In the genomic region with DNA sequence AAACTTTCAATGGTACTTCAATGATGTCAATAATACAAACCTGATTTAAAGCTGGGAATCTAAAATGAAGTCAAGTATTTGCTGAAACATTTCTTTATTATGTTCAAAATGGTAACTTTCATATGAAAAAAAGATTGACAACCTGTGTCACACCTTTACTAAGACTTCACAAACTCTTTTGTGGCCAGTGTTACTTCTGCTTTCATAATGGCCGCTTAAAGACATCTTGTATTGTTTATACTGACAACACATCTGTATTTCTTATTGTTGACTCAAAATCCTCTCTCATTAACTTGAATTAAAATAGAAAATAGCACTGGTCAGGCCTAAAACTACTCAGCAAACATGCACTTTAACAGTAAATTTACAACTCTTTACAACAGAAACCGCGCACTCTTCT, we compare ENCODE assay signal across 34 cellular contexts.
"Had no signal": no experiment of that assay in that cellular context is flagged by ENCODE, and none has a peak within 500 bp of the region (broad histone marks: within the 10 kb centered on the region; RNA-seq: fewer than 3 reads in every experiment).

No MANE protein-coding gene starts in this region.

- H3K36me3 ChIP-seq: MG63 had no signal

- H3K9me3 ChIP-seq: MG63 had no signal

- H3K27me3 ChIP-seq: MG63 had no signal

- H3K4me3 ChIP-seq: MG63 had no signal

- DNase-seq: Karpas-422, Kasumi-1, MG63, MM.1S, MV-4-11, NCI-H1048, NCI-H1092, NCI-H1092 treated with DMSO at 0.1 percent for 48 hours, NCI-H1105, NCI-H1105 treated with DMSO at 0.1 percent for 48 hours, NCI-H1417, NCI-H1417 treated with DMSO at 0.1 percent for 48 hours, NCI-H1436, NCI-H1436 treated with DMSO at 0.1 percent for 48 hours, NCI-H146, NCI-H1694, NCI-H1694 treated with DMSO at 0.1 percent for 48 hours, NCI-H187, NCI-H187 treated with DMSO at 0.1 percent for 48 hours, NCI-H1930, NCI-H2029, NCI-H2029 treated with DMSO at 0.1 percent for 48 hours, NCI-H2081, NCI-H2081 treated with DMSO at 0.1 percent for 48 hours, NCI-H2107, NCI-H2171, NCI-H2171 treated with DMSO at 0.1 percent for 48 hours, NCI-H2227 treated with DMSO at 0.1 percent for 48 hours, NCI-H226, NCI-H345, NCI-H446, NCI-H446 treated with DMSO at 0.1 percent for 48 hours, NCI-H510A, NCI-H510A treated with DMSO at 0.1 percent for 48 hours had no signal
